In genomic region chr1:203025721-203026665, GRCh38 we compare ENCODE assay signal across 1 cellular context.
A peak's percentile ranks its signal among the peaks of the same experiment; 100 is the strongest.
TF ChIP-seq lines count a peak whose summit lies in the region.

TSS of gene PPFIA4 (plus strand) at chr1:203026491. CDS start at chr1:203039009, 12,518 bp downstream.

TF ChIP-seq in GM12878, 131 proteins besides CTCF, POLR2A, EP300 and RAD21 (continued from another document and continues in another):
- peak; percentile 58 for TF ChIP-seq SMAD1 (IDR thresholded peaks at IDR 0.05; ENCODE audit: low read depth, partially characterized antibody)
- no peak for TF ChIP-seq LARP7 (IDR thresholded peaks at IDR 0.05)
- TF ChIP-seq KLF5 (IDR thresholded peaks at IDR 0.05; ENCODE audit: partially characterized antibody): peak; percentile 18
- TF ChIP-seq ELK1 (IDR thresholded peaks at IDR 0.05; ENCODE audit: low read depth, low read length): no peak
- TF ChIP-seq MYB (IDR thresholded peaks at IDR 0.05; ENCODE audit: borderline replicate concordance, low read depth, low read length): no peak
- TF ChIP-seq DPF2 (IDR thresholded peaks at IDR 0.05): no peak
- no peak for TF ChIP-seq EZH2 (IDR thresholded peaks at IDR 0.05; ENCODE audit: borderline replicate concordance, control insufficient read depth, low read depth, low read length)
- no peak for TF ChIP-seq RCOR1 (conservative IDR thresholded peaks at IDR 0.05; ENCODE audit: low read depth, low read length)
- no peak for TF ChIP-seq CBX5 (IDR thresholded peaks at IDR 0.05; ENCODE audit: low read depth)
- no peak for TF ChIP-seq YBX1 (IDR thresholded peaks at IDR 0.05)
- TF ChIP-seq JUND (IDR thresholded peaks at IDR 0.05; ENCODE audit: low read depth, low read length): no peak
- no peak for TF ChIP-seq FOXK2 (IDR thresholded peaks at IDR 0.05)
- TF ChIP-seq IKZF1 (conservative IDR thresholded peaks at IDR 0.05): peak; percentile 47; the same call in 1 of the 2 replicates
- no peak for TF ChIP-seq IRF3 (IDR thresholded peaks at IDR 0.05)
- TF ChIP-seq BHLHE40 (IDR thresholded peaks at IDR 0.05; ENCODE audit: borderline replicate concordance in 1 of 2, low read depth in 2 of 2, low read length in 1 of 2): peak; percentile 95 to 97
- no peak for TF ChIP-seq TBL1XR1 (IDR thresholded peaks at IDR 0.05; ENCODE audit: low read depth, low read length)
- peak; percentile 64 for TF ChIP-seq USF2 (IDR thresholded peaks at IDR 0.05; ENCODE audit: borderline replicate concordance, low read depth, low read length)
- no peak for TF ChIP-seq MYC (IDR thresholded peaks at IDR 0.05; ENCODE audit: insufficient read depth, insufficient read length, insufficient replicate concordance, low read length, severe bottlenecking)
- TF ChIP-seq HCFC1 (IDR thresholded peaks at IDR 0.05; ENCODE audit: low read length): peak; percentile 31; the same call in 1 of the 2 replicates
- no peak for TF ChIP-seq FOS (IDR thresholded peaks at IDR 0.05; ENCODE audit: borderline replicate concordance, extremely low read depth, insufficient read length)
- TF ChIP-seq E2F8 (IDR thresholded peaks at IDR 0.05; ENCODE audit: low read depth, partially characterized antibody): no peak
- TF ChIP-seq STAT1 (conservative IDR thresholded peaks at IDR 0.05): no peak
- 0 out of 2 replicates have a peak, but pooled peaks have one; percentile 47 for TF ChIP-seq TAF1 (IDR thresholded peaks at IDR 0.05; ENCODE audit: borderline replicate concordance, low read depth, low read length)
- no peak for TF ChIP-seq ZZZ3 (IDR thresholded peaks at IDR 0.05; ENCODE audit: control insufficient read depth, insufficient read length, low read depth)
- TF ChIP-seq SRF (IDR thresholded peaks at IDR 0.05; ENCODE audit: low read depth in 2 of 2, low read length in 2 of 2): no peak
- no peak for TF ChIP-seq SUPT20H (IDR thresholded peaks at IDR 0.05; ENCODE audit: borderline replicate concordance, control insufficient read depth, low read depth, low read length)
- no peak for TF ChIP-seq ZNF24 (IDR thresholded peaks at IDR 0.05)
- TF ChIP-seq GABPA (IDR thresholded peaks at IDR 0.05; ENCODE audit: low read depth): no peak
- TF ChIP-seq SP1 (IDR thresholded peaks at IDR 0.05; ENCODE audit: low read depth, low read length): peak; percentile 67
- 0 out of 2 replicates have a peak, but pooled peaks have one; percentile 22 for TF ChIP-seq ZBED1 (IDR thresholded peaks at IDR 0.05; ENCODE audit: borderline replicate concordance)
- no peak for TF ChIP-seq TCF7 (IDR thresholded peaks at IDR 0.05; ENCODE audit: borderline replicate concordance)
- TF ChIP-seq POU2F2 (IDR thresholded peaks at IDR 0.05; ENCODE audit: borderline replicate concordance, low read depth, low read length): peak; percentile 74; the same call in 1 of the 3 replicates
- peak; percentile 93 for TF ChIP-seq USF1 (IDR thresholded peaks at IDR 0.05; ENCODE audit: borderline replicate concordance, extremely low read length, insufficient read depth, low read depth, low read length)
- TF ChIP-seq STAT3 (IDR thresholded peaks at IDR 0.05; ENCODE audit: low read depth, low read length): no peak
- no peak for TF ChIP-seq SUZ12 (IDR thresholded peaks at IDR 0.05; ENCODE audit: unreplicated experiment)
- no peak for TF ChIP-seq CEBPZ (IDR thresholded peaks at IDR 0.05; ENCODE audit: low read depth, low read length)
- TF ChIP-seq CHD4 (IDR thresholded peaks at IDR 0.05): no peak
- no peak for TF ChIP-seq RFX5 (IDR thresholded peaks at IDR 0.05; ENCODE audit: low read depth, low read length)
- TF ChIP-seq CHD2 (IDR thresholded peaks at IDR 0.05; ENCODE audit: borderline replicate concordance, low read depth, low read length): no peak
- TF ChIP-seq ZSCAN29 (IDR thresholded peaks at IDR 0.05): no peak
- TF ChIP-seq CREB1 (IDR thresholded peaks at IDR 0.05; ENCODE audit: low read depth): peak; percentile 24; the same call in 1 of the 2 replicates
- TF ChIP-seq CBFB (IDR thresholded peaks at IDR 0.05; ENCODE audit: low read depth): no peak
- TF ChIP-seq GATAD2B (conservative IDR thresholded peaks at IDR 0.05; ENCODE audit: low read depth): no peak
- peak; percentile 85 for TF ChIP-seq POLR2AphosphoS5 (IDR thresholded peaks at IDR 0.05; ENCODE audit: low read length)
- peak; percentile 87; the same call in 1 of the 2 replicates for TF ChIP-seq ZBTB33 (IDR thresholded peaks at IDR 0.05)
- TF ChIP-seq ZNF217 (IDR thresholded peaks at IDR 0.05): no peak
- peak; percentile 56; the same call in 1 of the 2 replicates for TF ChIP-seq BMI1 (IDR thresholded peaks at IDR 0.05; ENCODE audit: borderline replicate concordance)
- 0 out of 2 replicates have a peak, but pooled peaks have one; percentile 35 for TF ChIP-seq SMARCA5 (IDR thresholded peaks at IDR 0.05)
- TF ChIP-seq MXI1 (IDR thresholded peaks at IDR 0.05; ENCODE audit: low read depth, low read length): no peak; the same call in 1 of the 2 replicates
- peak in 1 of 2 experiments; percentile 73; a peak in 2 of 3 replicates for TF ChIP-seq EGR1 (IDR thresholded peaks at IDR 0.05; ENCODE audit: borderline replicate concordance in 1 of 2, low read depth in 2 of 2, low read length in 2 of 2)
- no peak for TF ChIP-seq CBX3 (IDR thresholded peaks at IDR 0.05; ENCODE audit: borderline replicate concordance, low read depth)
- TF ChIP-seq ZNF274 (IDR thresholded peaks at IDR 0.05; ENCODE audit: insufficient read depth, insufficient read length): no peak
- peak; percentile 75 for TF ChIP-seq ZBTB40 (IDR thresholded peaks at IDR 0.05; ENCODE audit: borderline replicate concordance)
